Comparison of ENCODE assay signal across 8 cellular contexts in genomic region chr10:7819126-7819470, GRCh38. TPM values are rescaled to one million over a fixed set of nuclear protein-coding genes. Genes with fewer than 3 reads are reported as not detected.
DNase-seq lines count a peak whose midpoint lies in the region; ATAC-seq and TF ChIP-seq lines count a peak whose summit lies in the region.

No MANE protein-coding gene starts in this region.

- peak overlapping the region; percentile 71 to 96 (median 89) for H3K4me2 ChIP-seq in BLaER1 treated with 17β-estradiol and CSF1 and Interleukin-3, amounts not matched to agents 10 nM and 100 nM

- DNase-seq in Peyer's patch (peak in 2 of 3 donors; percentile 32 to 67), astrocyte of the cerebellum (ENCODE audit: low read depth) (peak; percentile 16), hypothalamus (lab: John Stamatoyannopoulos, UW) (peak in 33 of 51 donors; percentile 2 to 62 (median 31)), psoas muscle (peak; percentile 19 to 62), NCI-H774 (lab: John Stamatoyannopoulos, UW) (no peak)

- ATAC-seq in GM18868 (IDR thresholded peaks at IDR 0.05; ENCODE audit: unreplicated experiment) (peak; percentile 47), HG03095 (IDR thresholded peaks at IDR 0.05; ENCODE audit: unreplicated experiment) (peak; percentile 57), psoas muscle (peak; percentile 59 to 86 (median 73))

- intact Hi-C loops in psoas muscle (cut with DNase I): loop anchor here (5.0 to 10.0 kb wide), 2 partner anchors 62 to 64 kb away; no protein-coding TSS in a partner anchor

- in situ Hi-C loops in astrocyte of the cerebellum (cut with HindIII; ENCODE audit: low sequenced_read_pairs): no loop called here

- H3K4me1 ChIP-seq in BLaER1 treated with 17β-estradiol and CSF1 and Interleukin-3, amounts not matched to agents 10 nM and 100 nM: peaks cover 15 to 31% (median 19%) of the 10 kb centered on the region in 10 experiments
- H3K4me1 ChIP-seq in Peyer's patch (peaks cover 0 to 10% (median 4%) of the 10 kb centered on the region in 4 donors), psoas muscle (peaks cover 16% of the 10 kb centered on the region)

- H3K27me3 ChIP-seq in BLaER1 treated with 17β-estradiol and CSF1 and Interleukin-3, amounts not matched to agents 10 nM and 100 nM: no peaks in the 10 kb centered on the region
- H3K27me3 ChIP-seq in Peyer's patch: no peaks in the 10 kb centered on the region
- no peaks in the 10 kb centered on the region for H3K27me3 ChIP-seq in psoas muscle (ENCODE audit: insufficient read depth in 3 of 3, low read length in 2 of 3)

- H3K36me3 ChIP-seq in BLaER1 treated with 17β-estradiol and CSF1 and Interleukin-3, amounts not matched to agents 10 nM and 100 nM: peaks cover 10 to 40% (median 31%) of the 10 kb centered on the region in 11 experiments; a peak in 20 of 22 replicates
- H3K36me3 ChIP-seq in Peyer's patch: no peaks in the 10 kb centered on the region
- peaks cover 0 to 23% of the 10 kb centered on the region in 2 donors for H3K36me3 ChIP-seq in psoas muscle (ENCODE audit: insufficient read depth in 1 of 2, low read depth in 1 of 2)

- H3K9me3 ChIP-seq in BLaER1 treated with 17β-estradiol and CSF1 and Interleukin-3, amounts not matched to agents 10 nM and 100 nM (replicated peaks in 1 of 11): no peaks in the 10 kb centered on the region
- H3K9me3 ChIP-seq in Peyer's patch (no peaks in the 10 kb centered on the region), psoas muscle (no peaks in the 10 kb centered on the region)

- peaks cover 0 to 45% (median 16%) of the 10 kb centered on the region in 11 experiments; a peak in 11 of 22 replicates for H4K20me1 ChIP-seq in BLaER1 treated with 17β-estradiol and CSF1 and Interleukin-3, amounts not matched to agents 10 nM and 100 nM

- WGBS in psoas muscle, 3 donors: 0% methylated on average over 17 of the region's 17 CpGs

- peak overlapping the region; percentile 81 to 92 (median 87) for H3K9ac ChIP-seq in BLaER1 treated with 17β-estradiol and CSF1 and Interleukin-3, amounts not matched to agents 10 nM and 100 nM

- peak overlapping the region; percentile 96 to 100 (median 100) for H3K4me3 ChIP-seq in BLaER1 treated with 17β-estradiol and CSF1 and Interleukin-3, amounts not matched to agents 10 nM and 100 nM
- H3K4me3 ChIP-seq in Peyer's patch (peak overlapping the region; percentile 85 to 99 (median 93)), astrocyte of the cerebellum (ENCODE audit: low read depth, low read length) (peak overlapping the region; percentile 79), psoas muscle (peak overlapping the region; percentile 87)

- TF ChIP-seq POLR2A in Peyer's patch (IDR thresholded peaks at IDR 0.05): no peak

- H3K27ac ChIP-seq in BLaER1 treated with 17β-estradiol and CSF1 and Interleukin-3, amounts not matched to agents 10 nM and 100 nM: peak overlapping the region; percentile 21 to 86 (median 81); a peak in 21 of 22 replicates
- H3K27ac ChIP-seq in Peyer's patch: peak overlapping the region in 2 of 4 donors; percentile 57 to 76
- H3K27ac ChIP-seq in psoas muscle: peak overlapping the region; percentile 83

- peak in 2 of 6 experiments; percentile 21 to 23 for TF ChIP-seq CTCF in Peyer's patch (IDR thresholded peaks at IDR 0.05)
- TF ChIP-seq CTCF in astrocyte of the cerebellum (IDR thresholded peaks at IDR 0.05; ENCODE audit: low read depth, low read length, missing control alignments): peak; percentile 69
- TF ChIP-seq CTCF in psoas muscle (IDR thresholded peaks at IDR 0.05): peak; percentile 31

RNA-seq across cellular contexts. Expression of gene TAF3, which starts 0.8 kb away (rescaled TPM):
- 10 to 100 TPM in 1 of 4 donors, 1 to 10 TPM in 3; 5.1 to 22.3 (median 7.1) TPM for total RNA-seq in Peyer's patch
- 10 to 100 TPM; 10.0 to 14.7 (median 13.6) TPM for total RNA-seq in psoas muscle
- 10 to 100 TPM in 1 of 3 donors, 1 to 10 TPM in 2; 4.6 to 21.5 (median 7.3) TPM for polyA plus RNA-seq in psoas muscle

RNA-seq across cellular contexts. Expression of gene ATP5F1C, which starts 31.1 kb away (rescaled TPM):
- 100 to 1,000 TPM; 306 to 448 (median 398) TPM for total RNA-seq in Peyer's patch
- 100 to 1,000 TPM; 210 to 391 (median 334) TPM for total RNA-seq in psoas muscle
- polyA plus RNA-seq in psoas muscle: 100 to 1,000 TPM; 423 to 676 (median 644) TPM

RNA-seq across cellular contexts. Expression of gene KIN, which starts 31.3 kb away (rescaled TPM):
- 10 to 100 TPM in 3 of 4 donors, 1 to 10 TPM in 1; 8.9 to 25.6 (median 11.8) TPM for total RNA-seq in Peyer's patch
- 10 to 100 TPM in 1 of 4 donors, 1 to 10 TPM in 3; 5.5 to 11.1 (median 6.3) TPM for total RNA-seq in psoas muscle
- 1 to 10 TPM; 6.9 to 8.5 (median 8.1) TPM for polyA plus RNA-seq in psoas muscle
